Comparison of ENCODE assay signal across 14 cellular contexts in genomic region chr18:10792181-10792580, GRCh38.
"Had no signal": no experiment of that assay in that cellular context is flagged by ENCODE, and none has a peak within 500 bp of the region (broad histone marks: within the 10 kb centered on the region; RNA-seq: fewer than 3 reads in every experiment).

No MANE protein-coding gene starts in this region.

- H3K4me3 ChIP-seq: left lung, mucosa of descending colon, pancreas, upper lobe of left lung had no signal

- H3K4me1 ChIP-seq: pancreas had no signal

- ATAC-seq: left lung; mucosa of descending colon; naive thymus-derived CD4-positive, alpha-beta T cell; pancreas; sciatic nerve had no signal

- H3K9me3 Mint-ChIP-seq: activated naive CD4-positive, alpha-beta T cell treated with anti-CD3 and anti-CD28 coated beads for 36 hours; naive thymus-derived CD4-positive, alpha-beta T cell; stimulated activated naive CD8-positive, alpha-beta T cell treated with anti-CD3 and anti-CD28 coated beads, Interleukin-15, Interleukin-2, amounts not matched to agents 100 ng/mL and 50 ng/mL, for 24 hours had no signal

- H3K27me3 ChIP-seq: left lung, pancreas, upper lobe of left lung had no signal

- DNase-seq: activated CD4-positive, alpha-beta T cell treated with anti-CD3 and anti-CD28 coated beads for 1 hour; activated CD4-positive, alpha-beta T cell treated with anti-CD3 and anti-CD28 coated beads, Interleukin-2, amount 50 U/mL, for 4 hours; activated naive CD4-positive, alpha-beta T cell treated with anti-CD3 and anti-CD28 coated beads for 36 hours; activated T-cell treated with anti-CD3 and anti-CD28 coated beads for 4 hours; hippocampal formation; kidney; left lung; mucosa of descending colon; naive thymus-derived CD4-positive, alpha-beta T cell; pancreas; upper lobe of left lung had no signal

- H3K4me3 Mint-ChIP-seq: activated naive CD4-positive, alpha-beta T cell treated with anti-CD3 and anti-CD28 coated beads for 36 hours; naive thymus-derived CD4-positive, alpha-beta T cell; stimulated activated naive CD8-positive, alpha-beta T cell treated with anti-CD3 and anti-CD28 coated beads, Interleukin-15, Interleukin-2, amounts not matched to agents 100 ng/mL and 50 ng/mL, for 24 hours had no signal

- H3K27ac Mint-ChIP-seq: activated naive CD4-positive, alpha-beta T cell treated with anti-CD3 and anti-CD28 coated beads for 36 hours; naive thymus-derived CD4-positive, alpha-beta T cell; stimulated activated naive CD8-positive, alpha-beta T cell treated with anti-CD3 and anti-CD28 coated beads, Interleukin-15, Interleukin-2, amounts not matched to agents 100 ng/mL and 50 ng/mL, for 24 hours had no signal

- H3K27ac ChIP-seq: left lung, pancreas, upper lobe of left lung, VCaP had no signal
